22 cellular contexts compared by ENCODE assay signal in genomic region chr9:8346291-8346690, GRCh38.
"Had no signal": no experiment of that assay in that cellular context is flagged by ENCODE, and none has a peak within 500 bp of the region (broad histone marks: within the 10 kb centered on the region; RNA-seq: fewer than 3 reads in every experiment).

No MANE protein-coding gene starts in this region.

- H3K4me1 Mint-ChIP-seq: activated naive CD4-positive, alpha-beta T cell treated with anti-CD3 and anti-CD28 coated beads, Interleukin-2, amount 50 U/mL, for 24 hours; brain; central memory CD8-positive, alpha-beta T cell; stimulated activated memory B cell treated with anti-CD40 and anti-IgM and Interleukin-4, amounts not matched to agents 10 μg/mL and 1 μg/mL and 100 μg/mL, for 72 hours had no signal

- DNase-seq: activated CD4-positive, alpha-beta T cell treated with anti-CD3 and anti-CD28 coated beads for 1 hour; activated CD8-positive, alpha-beta memory T cell treated with anti-CD3 and anti-CD28 coated beads for 24 hours; activated CD8-positive, alpha-beta memory T cell treated with anti-CD3 and anti-CD28 coated beads, Interleukin-2, amount 50 U/mL, for 48 hours; activated effector memory CD4-positive, alpha-beta T cell treated with anti-CD3 and anti-CD28 coated beads, Interleukin-2, amount 50 U/mL, for 16 hours; activated T-cell treated with anti-CD3 and anti-CD28 coated beads, Interleukin-2, amount 50 U/mL, for 72 hours; erythroblast; pancreas; right lobe of liver; stimulated activated CD4-positive, alpha-beta T cell treated with anti-CD3 and anti-CD28 coated beads, Interleukin-4, amount 100 ng/mL, for 1 hour; T-helper 17 cell; upper lobe of left lung had no signal

- H3K27ac ChIP-seq: coronary artery, neutrophil, pancreas, right lobe of liver, thoracic aorta, upper lobe of left lung, VCaP had no signal

- H3K9me3 ChIP-seq: neutrophil, pancreas, right lobe of liver, thoracic aorta, upper lobe of left lung had no signal

- H3K36me3 ChIP-seq: neutrophil, pancreas, right lobe of liver, thoracic aorta, upper lobe of left lung had no signal

- H3K9me3 Mint-ChIP-seq: activated naive CD4-positive, alpha-beta T cell treated with anti-CD3 and anti-CD28 coated beads, Interleukin-2, amount 50 U/mL, for 24 hours; activated T-cell treated with anti-CD3 and anti-CD28 coated beads, Interleukin-2, amount 50 U/mL, for 72 hours; brain; central memory CD8-positive, alpha-beta T cell; stimulated activated memory B cell treated with anti-CD40 and anti-IgM and Interleukin-4, amounts not matched to agents 10 μg/mL and 1 μg/mL and 100 μg/mL, for 72 hours had no signal

- H3K36me3 Mint-ChIP-seq: activated naive CD4-positive, alpha-beta T cell treated with anti-CD3 and anti-CD28 coated beads, Interleukin-2, amount 50 U/mL, for 24 hours; natural killer cell treated with Interleukin-12 subunit alpha and Interleukin-12 subunit beta and Interleukin-15 and Interleukin-18, amount 100 ng/mL, for 72 hours; stimulated activated memory B cell treated with anti-CD40 and anti-IgM and Interleukin-4, amounts not matched to agents 10 μg/mL and 1 μg/mL and 100 μg/mL, for 72 hours had no signal

- H3K4me2 ChIP-seq: smooth muscle cell had no signal

- H3K4me1 ChIP-seq: right lobe of liver, upper lobe of left lung had no signal

- H3K4me3 ChIP-seq: coronary artery, pancreas, right lobe of liver, smooth muscle cell, thoracic aorta, upper lobe of left lung had no signal

- H3K4me3 Mint-ChIP-seq: activated naive CD4-positive, alpha-beta T cell treated with anti-CD3 and anti-CD28 coated beads, Interleukin-2, amount 50 U/mL, for 24 hours; activated T-cell treated with anti-CD3 and anti-CD28 coated beads, Interleukin-2, amount 50 U/mL, for 72 hours; brain; central memory CD8-positive, alpha-beta T cell; mesothelial cell of epicardium; natural killer cell treated with Interleukin-12 subunit alpha and Interleukin-12 subunit beta and Interleukin-15 and Interleukin-18, amount 100 ng/mL, for 72 hours; stimulated activated memory B cell treated with anti-CD40 and anti-IgM and Interleukin-4, amounts not matched to agents 10 μg/mL and 1 μg/mL and 100 μg/mL, for 72 hours; T-helper 17 cell had no signal

- H3K27me3 ChIP-seq: neutrophil, pancreas, right lobe of liver, upper lobe of left lung had no signal

- H3K27ac Mint-ChIP-seq: activated naive CD4-positive, alpha-beta T cell treated with anti-CD3 and anti-CD28 coated beads, Interleukin-2, amount 50 U/mL, for 24 hours; activated T-cell treated with anti-CD3 and anti-CD28 coated beads, Interleukin-2, amount 50 U/mL, for 72 hours; brain; mesothelial cell of epicardium; natural killer cell treated with Interleukin-12 subunit alpha and Interleukin-12 subunit beta and Interleukin-15 and Interleukin-18, amount 100 ng/mL, for 72 hours; stimulated activated memory B cell treated with anti-CD40 and anti-IgM and Interleukin-4, amounts not matched to agents 10 μg/mL and 1 μg/mL and 100 μg/mL, for 72 hours; T-helper 17 cell had no signal

- H3K27me3 Mint-ChIP-seq: brain had no signal
